Comparison of ENCODE assay signal across 19 cellular contexts in the genomic region with DNA sequence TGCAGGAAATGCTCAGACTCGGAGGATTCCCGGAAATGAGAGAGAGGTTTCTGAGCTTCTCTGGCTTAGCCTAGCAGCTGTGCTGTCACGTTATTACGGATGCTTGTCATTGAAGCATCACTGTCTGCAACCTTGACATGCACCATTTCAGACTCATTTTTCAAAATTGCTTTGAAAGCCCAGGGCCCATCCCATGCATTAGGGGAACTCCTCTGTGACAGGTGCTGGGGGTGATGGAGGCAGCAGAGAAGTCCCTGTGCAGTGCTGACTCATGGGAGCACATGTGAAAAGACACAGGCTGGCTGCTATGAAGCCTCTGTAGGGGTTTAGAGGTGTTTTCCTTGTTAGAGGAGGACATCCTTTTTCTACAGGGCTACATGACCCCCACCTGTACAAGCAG.
A peak's percentile ranks its signal among the peaks of the same experiment; 100 is the strongest.
DNase-seq lines count a peak whose midpoint lies in the region; ATAC-seq and TF ChIP-seq lines count a peak whose summit lies in the region.
"Had no signal": no experiment of that assay in that cellular context is flagged by ENCODE, and none has a peak within 500 bp of the region (broad histone marks: within the 10 kb centered on the region; RNA-seq: fewer than 3 reads in every experiment).

No MANE protein-coding gene starts in this region.

- peak overlapping the region; percentile 50 for H3K27ac ChIP-seq in neural cell (ENCODE audit: low read length)
- H3K27ac ChIP-seq: Peyer's patch had no signal

- H3K9me3 ChIP-seq in neural cell (ENCODE audit: low read length), result no peaks in the 10 kb centered on the region
- H3K9me3 ChIP-seq: Peyer's patch had no signal

- no peaks in the 10 kb centered on the region for H3K36me3 ChIP-seq in neural cell (ENCODE audit: insufficient read depth, low read length)
- H3K36me3 ChIP-seq: Peyer's patch had no signal

- no peaks in the 10 kb centered on the region for H3K9me2 ChIP-seq in neural cell (ENCODE audit: insufficient read depth, low read length)

- no peak for TF ChIP-seq RAD21 in neural cell (conservative IDR thresholded peaks at IDR 0.05)

- peak overlapping the region; percentile 22 for H3K9ac ChIP-seq in neural cell (ENCODE audit: low read length)

- no peak overlapping the region for H2AFZ ChIP-seq in neural cell (ENCODE audit: low read depth, low read length)

- H3K4me2 ChIP-seq in neural cell (ENCODE audit: low read length), result no peak overlapping the region

- no peaks in the 10 kb centered on the region for H4K20me1 ChIP-seq in neural cell (ENCODE audit: insufficient read depth)

- DNase-seq in NCI-H2171 treated with DMSO at 0.1 percent for 48 hours (lab: John Stamatoyannopoulos, UW), result peak; percentile 1
- DNase-seq in NCI-H2171 (lab: John Stamatoyannopoulos, UW), result no peak
- peak; percentile 9 for DNase-seq in LHCN-M2 (ENCODE audit: low read depth)
- no peak for DNase-seq in DMS114 treated with DMSO at 0.1 percent for 48 hours (lab: John Stamatoyannopoulos, UW; ENCODE audit: unreplicated experiment)
- DNase-seq: 8988T; GF-D8; H7; NCI-H1417 treated with DMSO at 0.1 percent for 48 hours; NCI-H2029; NCI-H446 treated with DMSO at 0.1 percent for 48 hours; NCI-H69; NK-92 treated with Interleukin-12 subunit alpha and Interleukin-12 subunit beta, amount 100 ng/mL, for 24 hours; Peyer's patch; SW 1271; T-helper 2 cell had no signal

- peak overlapping the region; percentile 29 for H3K4me3 ChIP-seq in neural cell (ENCODE audit: low read length)
- H3K4me3 ChIP-seq: Peyer's patch had no signal

- peak; percentile 97 for TF ChIP-seq EP300 in neural cell (conservative IDR thresholded peaks at IDR 0.05; ENCODE audit: poor library complexity, severe bottlenecking)

- no peak for TF ChIP-seq CTCF in neural cell (IDR thresholded peaks at IDR 0.05; ENCODE audit: poor library complexity, severe bottlenecking)

- H3K79me2 ChIP-seq in neural cell (replicated peaks; ENCODE audit: insufficient read depth, low read length), result no peaks in the 10 kb centered on the region

- no peaks in the 10 kb centered on the region for H3F3A ChIP-seq in neural cell (ENCODE audit: insufficient read depth, low read length, poor library complexity, severe bottlenecking)

- no peaks in the 10 kb centered on the region for H3K27me3 ChIP-seq in neural cell (ENCODE audit: insufficient read depth, low read depth, low read length)
- H3K27me3 ChIP-seq: Peyer's patch had no signal

- ATAC-seq in GM21619 (IDR thresholded peaks at IDR 0.05; ENCODE audit: unreplicated experiment) (peak; percentile 76), GM19467 (IDR thresholded peaks at IDR 0.05; ENCODE audit: unreplicated experiment) (no peak), HG03039 (IDR thresholded peaks at IDR 0.05; ENCODE audit: unreplicated experiment) (no peak)

TF ChIP-seq in neural cell, 6 proteins besides CTCF, POLR2A, EP300 and RAD21:
- TF ChIP-seq, protein P1, sequence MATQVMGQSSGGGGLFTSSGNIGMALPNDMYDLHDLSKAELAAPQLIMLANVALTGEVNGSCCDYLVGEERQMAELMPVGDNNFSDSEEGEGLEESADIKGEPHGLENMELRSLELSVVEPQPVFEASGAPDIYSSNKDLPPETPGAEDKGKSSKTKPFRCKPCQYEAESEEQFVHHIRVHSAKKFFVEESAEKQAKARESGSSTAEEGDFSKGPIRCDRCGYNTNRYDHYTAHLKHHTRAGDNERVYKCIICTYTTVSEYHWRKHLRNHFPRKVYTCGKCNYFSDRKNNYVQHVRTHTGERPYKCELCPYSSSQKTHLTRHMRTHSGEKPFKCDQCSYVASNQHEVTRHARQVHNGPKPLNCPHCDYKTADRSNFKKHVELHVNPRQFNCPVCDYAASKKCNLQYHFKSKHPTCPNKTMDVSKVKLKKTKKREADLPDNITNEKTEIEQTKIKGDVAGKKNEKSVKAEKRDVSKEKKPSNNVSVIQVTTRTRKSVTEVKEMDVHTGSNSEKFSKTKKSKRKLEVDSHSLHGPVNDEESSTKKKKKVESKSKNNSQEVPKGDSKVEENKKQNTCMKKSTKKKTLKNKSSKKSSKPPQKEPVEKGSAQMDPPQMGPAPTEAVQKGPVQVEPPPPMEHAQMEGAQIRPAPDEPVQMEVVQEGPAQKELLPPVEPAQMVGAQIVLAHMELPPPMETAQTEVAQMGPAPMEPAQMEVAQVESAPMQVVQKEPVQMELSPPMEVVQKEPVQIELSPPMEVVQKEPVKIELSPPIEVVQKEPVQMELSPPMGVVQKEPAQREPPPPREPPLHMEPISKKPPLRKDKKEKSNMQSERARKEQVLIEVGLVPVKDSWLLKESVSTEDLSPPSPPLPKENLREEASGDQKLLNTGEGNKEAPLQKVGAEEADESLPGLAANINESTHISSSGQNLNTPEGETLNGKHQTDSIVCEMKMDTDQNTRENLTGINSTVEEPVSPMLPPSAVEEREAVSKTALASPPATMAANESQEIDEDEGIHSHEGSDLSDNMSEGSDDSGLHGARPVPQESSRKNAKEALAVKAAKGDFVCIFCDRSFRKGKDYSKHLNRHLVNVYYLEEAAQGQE (IDR thresholded peaks at IDR 0.05; ENCODE audit: borderline replicate concordance), result no peak
- TF ChIP-seq EZH2 (IDR thresholded peaks at IDR 0.05; ENCODE audit: borderline replicate concordance, insufficient read depth, low read length, poor library complexity, severe bottlenecking), result no peak
- no peak for TF ChIP-seq MXI1 (conservative IDR thresholded peaks at IDR 0.05; ENCODE audit: poor library complexity, severe bottlenecking)
- peak; percentile 84 for TF ChIP-seq POLR2AphosphoS5 (IDR thresholded peaks at IDR 0.05)
- peak; percentile 17 for TF ChIP-seq SMC3 (conservative IDR thresholded peaks at IDR 0.05; ENCODE audit: poor library complexity)
- TF ChIP-seq TAF1 (IDR thresholded peaks at IDR 0.05; ENCODE audit: low read depth), result no peak

Comparison
In these comparisons a context has a peak if more than half of its experiments do, and no peak if none do; other contexts are left out.
1. DNase-seq: peak in NCI-H2171 treated with DMSO at 0.1 percent for 48 hours (single experiment) and LHCN-M2 (single experiment); none in NCI-H2171 (single experiment) and DMS114 treated with DMSO at 0.1 percent for 48 hours (single experiment).